In the genomic region with DNA sequence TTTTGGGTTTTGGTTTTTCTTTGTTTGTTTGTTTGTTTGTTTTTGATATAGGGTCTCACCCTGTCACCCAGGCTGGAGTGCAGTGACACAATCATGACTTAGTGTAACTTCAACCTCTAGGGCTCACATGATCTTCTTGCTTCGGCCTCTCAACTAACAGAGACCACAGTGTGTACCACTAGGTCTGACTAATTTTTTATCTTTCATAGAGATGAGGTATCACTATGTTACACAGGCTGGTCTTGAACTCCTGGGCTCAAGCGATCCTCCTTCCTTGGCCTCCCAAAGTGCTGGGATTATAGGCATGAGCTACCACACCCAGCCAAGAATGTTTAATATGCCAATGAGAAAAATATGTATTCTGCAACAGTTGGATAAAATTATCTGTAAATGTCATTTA, we compare ENCODE assay signal across 28 cellular contexts. TPM values are rescaled to one million over a fixed set of nuclear protein-coding genes. Genes with fewer than 3 reads are reported as not detected.
DNase-seq lines count a peak whose midpoint lies in the region; ATAC-seq, FAIRE-seq and TF ChIP-seq lines count a peak whose summit lies in the region.
"Had no signal": no experiment of that assay in that cellular context is flagged by ENCODE, and none has a peak within 500 bp of the region (broad histone marks: within the 10 kb centered on the region; RNA-seq: fewer than 3 reads in every experiment).

No MANE protein-coding gene starts in this region.

- TF ChIP-seq EP300 in K562 (IDR thresholded peaks at IDR 0.05; ENCODE audit: low read length), result no peak

- WGBS in K562 (ENCODE audit: insufficient coverage, low coverage, missing lambda C conversion rate), result 64% methylated on average over 2 of the region's 2 CpGs

- no peak for TF ChIP-seq RAD21 in K562 (CRISPR knock-in tag; conservative IDR thresholded peaks at IDR 0.05 in 1 of 2, IDR thresholded peaks at IDR 0.05 in 1 of 2)

- no peaks in the 10 kb centered on the region for H3K9me1 ChIP-seq in K562 (ENCODE audit: control insufficient read depth, insufficient read depth, low read length)

- CTCF ChIA-PET in K562 (lab: Yijun Ruan, JAX; ENCODE audit: low intra/inter-chr PET ratio), result no interaction called here

- BruUV-seq in K562 (replicated peaks; lab: Mats Ljungman, UMichigan), result no TSS peak

- no peak for TF ChIP-seq CTCF in K562 (IDR thresholded peaks at IDR 0.05 in 2 of 3, conservative IDR thresholded peaks at IDR 0.05 in 1 of 3; ENCODE audit: insufficient read depth in 2 of 3, low read depth in 1 of 3, low read length in 3 of 3)

- no peaks in the 10 kb centered on the region for H3K79me2 ChIP-seq in K562 (ENCODE audit: control insufficient read depth, insufficient read depth, low read length)

- no peaks in the 10 kb centered on the region for H3K9me3 ChIP-seq in K562 (replicated peaks; ENCODE audit: control insufficient read depth, insufficient read depth, low read depth, low read length)
- H3K9me3 ChIP-seq: A549, BE2C, BLaER1, Caco-2 had no signal

- peaks cover 8 to 17% of the 10 kb centered on the region in 2 experiments; a peak in 4 of 5 replicates for H3K4me1 ChIP-seq in K562 (replicated peaks in 1 of 2; ENCODE audit: control insufficient read depth in 2 of 2, insufficient read depth in 2 of 2, low read length in 2 of 2)
- H3K4me1 ChIP-seq: A549; BE2C; BLaER1; BLaER1 treated with 17β-estradiol and CSF1 and Interleukin-3, amounts not matched to agents 10 nM and 100 nM; Caco-2 had no signal

- H4K20me1 ChIP-seq in K562 (replicated peaks; ENCODE audit: control insufficient read depth, insufficient read depth, low read length), result no peaks in the 10 kb centered on the region
- H4K20me1 ChIP-seq: BLaER1; BLaER1 treated with 17β-estradiol and CSF1 and Interleukin-3, amounts not matched to agents 10 nM and 100 nM had no signal

- no peaks in the 10 kb centered on the region for H3K36me3 ChIP-seq in K562 (ENCODE audit: control insufficient read depth, insufficient read depth, low read length)
- H3K36me3 ChIP-seq: BE2C; BLaER1; BLaER1 treated with 17β-estradiol and CSF1 and Interleukin-3, amounts not matched to agents 10 nM and 100 nM had no signal

- FAIRE-seq in K562 (lab: Jason Lieb, UNC), result no peak
- FAIRE-seq: A549, D721Med had no signal

- no peak overlapping the region for H3K27ac ChIP-seq in K562 (ENCODE audit: extremely low read depth, low read depth, low read length)
- H3K27ac ChIP-seq: 22Rv1; A549; BLaER1; BLaER1 treated with 17β-estradiol and CSF1 and Interleukin-3, amounts not matched to agents 10 nM and 100 nM; C4-2B had no signal

- in situ Hi-C loops in K562 (cut with MboI), result no loop called here

- POLR2A ChIA-PET in K562 (lab: Yijun Ruan, JAX), result no interaction called here

- no peak overlapping the region for H2AFZ ChIP-seq in K562 (ENCODE audit: low read depth, low read length)

- intact Hi-C loops in K562 (cut with micrococcal nuclease), result no loop called here

- H3K4me3 ChIP-seq in K562, result no peak overlapping the region
- H3K4me3 ChIP-seq: A549; BLaER1; BLaER1 treated with 17β-estradiol and CSF1 and Interleukin-3, amounts not matched to agents 10 nM and 100 nM had no signal

- TF ChIP-seq POLR2A in K562 (conservative IDR thresholded peaks at IDR 0.05), result no peak

- H3K27me3 ChIP-seq in K562 (ENCODE audit: control insufficient read depth in 2 of 2, insufficient read depth in 2 of 2, low read length in 2 of 2), result no peaks in the 10 kb centered on the region
- H3K27me3 ChIP-seq: BE2C; BLaER1; BLaER1 treated with 17β-estradiol and CSF1 and Interleukin-3, amounts not matched to agents 10 nM and 100 nM had no signal

- H3K4me2 ChIP-seq in K562 (ENCODE audit: insufficient read depth, low read length), result no peak overlapping the region
- H3K4me2 ChIP-seq: A549; BLaER1; BLaER1 treated with 17β-estradiol and CSF1 and Interleukin-3, amounts not matched to agents 10 nM and 100 nM had no signal

- H3K9ac ChIP-seq in K562 (ENCODE audit: insufficient read depth in 1 of 2, low read depth in 2 of 2, low read length in 2 of 2), result no peak overlapping the region
- H3K9ac ChIP-seq: BLaER1; BLaER1 treated with 17β-estradiol and CSF1 and Interleukin-3, amounts not matched to agents 10 nM and 100 nM had no signal

- no peak for DNase-seq in K562 (ENCODE audit: extremely low read depth in 1 of 4, low spot score in 3 of 4)
- no peak for DNase-seq in NCI-H748 treated with DMSO at 0.1 percent for 48 hours (lab: John Stamatoyannopoulos, UW)
- DNase-seq: 8988T; ACHN; AML-193; BE2C; C1 segment of cervical spinal cord; Caco-2; Calu3; CD4-positive, alpha-beta memory T cell; CD4-positive, alpha-beta T cell; CD4-positive, CD25-positive, alpha-beta regulatory T cell; CD8-positive, alpha-beta memory T cell; CD8-positive, alpha-beta T cell; COR-L47; DMS 273 treated with DMSO at 0.1 percent for 48 hours; DMS153; DMS53; DMS79; DMS79 treated with DMSO at 0.1 percent for 48 hours; DND-41; EL had no signal

- ATAC-seq in K562, result no peak
- ATAC-seq: A549; CD8-positive, alpha-beta T cell had no signal

TF ChIP-seq in K562, 482 proteins besides CTCF, POLR2A, EP300 and RAD21 (continues in another document):
- TF ChIP-seq ARID1B (IDR thresholded peaks at IDR 0.05) (0 out of 2 replicates have a peak, but pooled peaks have one; percentile 10), L3MBTL2 (IDR thresholded peaks at IDR 0.05) (no peak), FOSL1 (tag; conservative IDR thresholded peaks at IDR 0.05) (peak; percentile 56), KLF6 (CRISPR knock-in tag; IDR thresholded peaks at IDR 0.05; ENCODE audit: borderline replicate concordance) (no peak), ZNF589 (CRISPR knock-in tag; IDR thresholded peaks at IDR 0.05; ENCODE audit: low read depth) (no peak)
- TF ChIP-seq, protein P1, sequence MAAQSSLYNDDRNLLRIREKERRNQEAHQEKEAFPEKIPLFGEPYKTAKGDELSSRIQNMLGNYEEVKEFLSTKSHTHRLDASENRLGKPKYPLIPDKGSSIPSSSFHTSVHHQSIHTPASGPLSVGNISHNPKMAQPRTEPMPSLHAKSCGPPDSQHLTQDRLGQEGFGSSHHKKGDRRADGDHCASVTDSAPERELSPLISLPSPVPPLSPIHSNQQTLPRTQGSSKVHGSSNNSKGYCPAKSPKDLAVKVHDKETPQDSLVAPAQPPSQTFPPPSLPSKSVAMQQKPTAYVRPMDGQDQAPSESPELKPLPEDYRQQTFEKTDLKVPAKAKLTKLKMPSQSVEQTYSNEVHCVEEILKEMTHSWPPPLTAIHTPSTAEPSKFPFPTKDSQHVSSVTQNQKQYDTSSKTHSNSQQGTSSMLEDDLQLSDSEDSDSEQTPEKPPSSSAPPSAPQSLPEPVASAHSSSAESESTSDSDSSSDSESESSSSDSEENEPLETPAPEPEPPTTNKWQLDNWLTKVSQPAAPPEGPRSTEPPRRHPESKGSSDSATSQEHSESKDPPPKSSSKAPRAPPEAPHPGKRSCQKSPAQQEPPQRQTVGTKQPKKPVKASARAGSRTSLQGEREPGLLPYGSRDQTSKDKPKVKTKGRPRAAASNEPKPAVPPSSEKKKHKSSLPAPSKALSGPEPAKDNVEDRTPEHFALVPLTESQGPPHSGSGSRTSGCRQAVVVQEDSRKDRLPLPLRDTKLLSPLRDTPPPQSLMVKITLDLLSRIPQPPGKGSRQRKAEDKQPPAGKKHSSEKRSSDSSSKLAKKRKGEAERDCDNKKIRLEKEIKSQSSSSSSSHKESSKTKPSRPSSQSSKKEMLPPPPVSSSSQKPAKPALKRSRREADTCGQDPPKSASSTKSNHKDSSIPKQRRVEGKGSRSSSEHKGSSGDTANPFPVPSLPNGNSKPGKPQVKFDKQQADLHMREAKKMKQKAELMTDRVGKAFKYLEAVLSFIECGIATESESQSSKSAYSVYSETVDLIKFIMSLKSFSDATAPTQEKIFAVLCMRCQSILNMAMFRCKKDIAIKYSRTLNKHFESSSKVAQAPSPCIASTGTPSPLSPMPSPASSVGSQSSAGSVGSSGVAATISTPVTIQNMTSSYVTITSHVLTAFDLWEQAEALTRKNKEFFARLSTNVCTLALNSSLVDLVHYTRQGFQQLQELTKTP (IDR thresholded peaks at IDR 0.05; ENCODE audit: low read depth in 1 of 2, partially characterized antibody in 2 of 2), result no peak
- TF ChIP-seq, protein P2, sequence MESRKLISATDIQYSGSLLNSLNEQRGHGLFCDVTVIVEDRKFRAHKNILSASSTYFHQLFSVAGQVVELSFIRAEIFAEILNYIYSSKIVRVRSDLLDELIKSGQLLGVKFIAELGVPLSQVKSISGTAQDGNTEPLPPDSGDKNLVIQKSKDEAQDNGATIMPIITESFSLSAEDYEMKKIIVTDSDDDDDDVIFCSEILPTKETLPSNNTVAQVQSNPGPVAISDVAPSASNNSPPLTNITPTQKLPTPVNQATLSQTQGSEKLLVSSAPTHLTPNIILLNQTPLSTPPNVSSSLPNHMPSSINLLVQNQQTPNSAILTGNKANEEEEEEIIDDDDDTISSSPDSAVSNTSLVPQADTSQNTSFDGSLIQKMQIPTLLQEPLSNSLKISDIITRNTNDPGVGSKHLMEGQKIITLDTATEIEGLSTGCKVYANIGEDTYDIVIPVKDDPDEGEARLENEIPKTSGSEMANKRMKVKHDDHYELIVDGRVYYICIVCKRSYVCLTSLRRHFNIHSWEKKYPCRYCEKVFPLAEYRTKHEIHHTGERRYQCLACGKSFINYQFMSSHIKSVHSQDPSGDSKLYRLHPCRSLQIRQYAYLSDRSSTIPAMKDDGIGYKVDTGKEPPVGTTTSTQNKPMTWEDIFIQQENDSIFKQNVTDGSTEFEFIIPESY (CRISPR knock-in tag; IDR thresholded peaks at IDR 0.05), result no peak

RNA-seq across cellular contexts. Expression of a gene that starts 29.6 kb away (rescaled TPM):
- total RNA-seq in K562 (2011; cell fraction: chromatin; rRNA removed; ENCODE audit: low replicate concordance), result 187 and 674 TPM in 2 replicates
- total RNA-seq in K562 (2011; cell fraction: nucleolus; rRNA removed), result 113 and 135 TPM in 2 replicates
- total RNA-seq in K562 (2011; cell fraction: nucleoplasm; rRNA removed), result 225 and 292 TPM in 2 replicates
- total RNA-seq in K562 (2014; rRNA removed) (131 and 140 TPM in 2 replicates), K562 (2014; rRNA removed; fragmentation: Illumina TruSeq; extraction: Trizol) (272 and 284 TPM in 2 replicates), K562 (2015; rRNA removed; fragmentation: Illumina TruSeq; extraction: Trizol) (155 and 174 TPM in 2 replicates), K562 (2021) (184 and 189 TPM in 2 replicates)
- polyA plus RNA-seq in K562 (2011; rRNA removed) (175 and 204 TPM in 2 replicates), K562 (2014; fragmentation: Illumina TruSeq; extraction: Trizol) (152 and 177 TPM in 2 replicates), K562 (2014; fragmentation: Nextera tagmentation; extraction: Ambion mirVana) (100 to 1,000 TPM; 182 to 253 TPM), K562 (2014; rRNA removed) (123 and 140 TPM in 2 replicates)
- 29.1 and 75.2 TPM in 2 replicates for polyA plus RNA-seq in K562 (2011; cell fraction: cytosol; rRNA removed)
- polyA plus RNA-seq in K562 (2011; cell fraction: nucleus; rRNA removed), result 218 and 401 TPM in 2 replicates
- polyA plus RNA-seq in K562 (2012), result 92.9 and 182 TPM in 2 replicates
- 720 and 762 TPM in 2 replicates for polyA minus RNA-seq in K562 (2011; rRNA and poly(A)+ RNA removed)
- 52.1 and 62.0 TPM in 2 replicates for polyA minus RNA-seq in K562 (2011; cell fraction: cytosol; rRNA and poly(A)+ RNA removed)
- 408 and 684 TPM in 2 replicates for polyA minus RNA-seq in K562 (2011; cell fraction: nucleus; rRNA and poly(A)+ RNA removed)
